ENCODE assay signal across 1 cellular context in genomic region chr19:33416307-33417215, GRCh38.
TF ChIP-seq lines count a peak whose summit lies in the region.

No MANE protein-coding gene starts in this region.

TF ChIP-seq in HEK293, 187 proteins besides CTCF, POLR2A, EP300 and RAD21 (continued from another document and continues in another):
- TF ChIP-seq ZNF426 (tag by site-specific recombination; IDR thresholded peaks at IDR 0.05) (no peak), ZFHX2 (tag by site-specific recombination; conservative IDR thresholded peaks at IDR 0.05) (peak; percentile 71), BCL11A (tag by site-specific recombination; IDR thresholded peaks at IDR 0.05; ENCODE audit: low read depth) (peak; percentile 60; the same call in 1 of the 2 replicates), ZNF341 (tag by site-specific recombination; IDR thresholded peaks at IDR 0.05; ENCODE audit: low read depth) (peak; percentile 86), FEZF1 (tag by site-specific recombination; IDR thresholded peaks at IDR 0.05) (no peak), ZNF140 (tag by site-specific recombination; IDR thresholded peaks at IDR 0.05) (no peak), RBAK (tag by site-specific recombination; IDR thresholded peaks at IDR 0.05) (no peak), HOXA7 (CRISPR knock-in tag; IDR thresholded peaks at IDR 0.05; ENCODE audit: borderline replicate concordance) (no peak), ZNF391 (tag by site-specific recombination; IDR thresholded peaks at IDR 0.05; ENCODE audit: borderline replicate concordance, low read depth) (peak; percentile 83; the same call in 1 of the 2 replicates), SETDB1 (IDR thresholded peaks at IDR 0.05; ENCODE audit: insufficient read length, low read length) (no peak), ZNF670 (tag by site-specific recombination; IDR thresholded peaks at IDR 0.05; ENCODE audit: low read depth) (no peak), ZNF768 (tag by site-specific recombination; IDR thresholded peaks at IDR 0.05) (no peak), ZNF544 (tag by site-specific recombination; IDR thresholded peaks at IDR 0.05) (no peak), IKZF3 (tag by site-specific recombination; IDR thresholded peaks at IDR 0.05) (peak; percentile 88), ZBTB49 (tag by site-specific recombination; IDR thresholded peaks at IDR 0.05; ENCODE audit: low read depth) (no peak), KLF7 (tag by site-specific recombination; IDR thresholded peaks at IDR 0.05; ENCODE audit: borderline replicate concordance) (peak; percentile 60; the same call in 1 of the 2 replicates), ZNF791 (tag by site-specific recombination; IDR thresholded peaks at IDR 0.05) (no peak), ZNF561 (tag by site-specific recombination; IDR thresholded peaks at IDR 0.05; ENCODE audit: borderline replicate concordance) (no peak; the same call in 1 of the 2 replicates), ZFP69B (tag by site-specific recombination; IDR thresholded peaks at IDR 0.05) (peak; percentile 99), ZNF677 (tag by site-specific recombination; IDR thresholded peaks at IDR 0.05) (no peak), ZNF558 (tag by site-specific recombination; IDR thresholded peaks at IDR 0.05) (no peak), ZNF521 (tag by site-specific recombination; IDR thresholded peaks at IDR 0.05) (no peak), HOXC10 (CRISPR knock-in tag; IDR thresholded peaks at IDR 0.05) (no peak), ZNF623 (tag by site-specific recombination; IDR thresholded peaks at IDR 0.05) (no peak), ZNF16 (tag by site-specific recombination; IDR thresholded peaks at IDR 0.05; ENCODE audit: low read depth) (no peak), ZNF76 (tag by site-specific recombination; IDR thresholded peaks at IDR 0.05; ENCODE audit: borderline replicate concordance, low read depth) (no peak), ZBTB20 (tag by site-specific recombination; IDR thresholded peaks at IDR 0.05) (peak; percentile 88), ZNF280D (tag by site-specific recombination; IDR thresholded peaks at IDR 0.05) (no peak), ZSCAN5A (tag by site-specific recombination; IDR thresholded peaks at IDR 0.05) (no peak), REST (tag by site-specific recombination; IDR thresholded peaks at IDR 0.05) (no peak; the same call in 1 of the 2 replicates), ZNF311 (tag by site-specific recombination; IDR thresholded peaks at IDR 0.05; ENCODE audit: borderline replicate concordance) (no peak), ZSCAN23 (tag by site-specific recombination; IDR thresholded peaks at IDR 0.05) (no peak), ZNF660 (tag by site-specific recombination; IDR thresholded peaks at IDR 0.05) (no peak; the same call in 1 of the 2 replicates), ZBTB1 (tag by site-specific recombination; IDR thresholded peaks at IDR 0.05) (no peak), ZNF514 (tag by site-specific recombination; IDR thresholded peaks at IDR 0.05) (no peak), ZBTB11 (tag by site-specific recombination; conservative IDR thresholded peaks at IDR 0.05; ENCODE audit: low read depth) (no peak), SP2 (tag by site-specific recombination; IDR thresholded peaks at IDR 0.05) (peak; percentile 95), ZFP37 (tag by site-specific recombination; IDR thresholded peaks at IDR 0.05) (peak; percentile 81), HOXD13 (CRISPR knock-in tag; IDR thresholded peaks at IDR 0.05; ENCODE audit: borderline replicate concordance) (no peak), TSHZ1 (tag by site-specific recombination; IDR thresholded peaks at IDR 0.05; ENCODE audit: borderline replicate concordance) (no peak), SALL2 (tag by site-specific recombination; IDR thresholded peaks at IDR 0.05; ENCODE audit: borderline replicate concordance) (no peak), ZNF404 (tag by site-specific recombination; IDR thresholded peaks at IDR 0.05) (no peak; the same call in 1 of the 2 replicates), ZFP41 (tag by site-specific recombination; IDR thresholded peaks at IDR 0.05; ENCODE audit: borderline replicate concordance) (no peak), KLF9 (tag by site-specific recombination; IDR thresholded peaks at IDR 0.05; ENCODE audit: low read depth) (peak; percentile 56; the same call in 1 of the 2 replicates), ZNF776 (tag by site-specific recombination; IDR thresholded peaks at IDR 0.05; ENCODE audit: borderline replicate concordance) (no peak), ZNF146 (tag by site-specific recombination; IDR thresholded peaks at IDR 0.05) (no peak), EGR2 (tag by site-specific recombination; IDR thresholded peaks at IDR 0.05; ENCODE audit: low read depth) (0 out of 2 replicates have a peak, but pooled peaks have one; percentile 36), ZIC2 (tag by site-specific recombination; IDR thresholded peaks at IDR 0.05) (peak; percentile 98), ZNF239 (tag by site-specific recombination; IDR thresholded peaks at IDR 0.05) (no peak)
